27 cellular contexts compared by ENCODE assay signal in the genomic region with DNA sequence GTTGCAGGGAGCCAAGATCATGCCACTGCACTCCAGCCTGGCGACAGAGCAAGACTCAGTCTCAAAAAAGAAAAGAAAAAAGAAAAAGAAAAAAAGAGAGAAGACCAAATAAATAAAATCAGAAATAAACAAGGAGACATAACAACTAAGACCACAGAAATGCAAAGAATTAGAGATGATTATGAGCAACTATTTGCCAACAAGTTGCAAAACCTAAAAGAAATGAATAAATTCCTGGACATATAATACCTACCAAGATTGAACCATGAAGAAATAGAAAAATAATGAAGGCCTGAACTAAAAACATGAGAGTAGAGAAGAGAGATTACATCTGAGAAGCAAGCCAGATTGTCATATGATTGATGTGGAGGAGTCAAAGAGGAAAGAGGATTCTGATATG.
"Had no signal": no experiment of that assay in that cellular context is flagged by ENCODE, and none has a peak within 500 bp of the region (broad histone marks: within the 10 kb centered on the region; RNA-seq: fewer than 3 reads in every experiment).

No MANE protein-coding gene starts in this region.

- H3K27ac ChIP-seq: brain microvascular endothelial cell, coronary artery, dorsolateral prefrontal cortex, foreskin keratinocyte, gastrocnemius medialis, heart left ventricle had no signal

- ATAC-seq: activated CD4-positive, alpha-beta T cell treated with anti-CD3 and anti-CD28 coated beads for 36 hours; activated CD8-positive, alpha-beta memory T cell treated with anti-CD3 and anti-CD28 coated beads, Interleukin-2, amount 10 ng/mL, durations not matched to agents 7 days and 5 days; activated CD8-positive, alpha-beta T cell treated with anti-CD3 and anti-CD28 coated beads, Interleukin-2, amount 10 ng/mL, durations not matched to agents 7 days and 5 days; activated naive CD8-positive, alpha-beta T cell treated with anti-CD3 and anti-CD28 coated beads, Interleukin-2, amount 50 U/mL, for 24 hours; esophagus mucosa; foreskin keratinocyte; gastrocnemius medialis; heart left ventricle had no signal

- H3K27me3 ChIP-seq: brain microvascular endothelial cell, dorsolateral prefrontal cortex, foreskin keratinocyte, gastrocnemius medialis, heart left ventricle had no signal

- H3K36me3 ChIP-seq: brain microvascular endothelial cell, gastrocnemius medialis, heart left ventricle had no signal

- H3K4me3 ChIP-seq: coronary artery, dorsolateral prefrontal cortex, gastrocnemius medialis, heart left ventricle had no signal

- H3K4me1 ChIP-seq: gastrocnemius medialis had no signal

- H3K9me3 ChIP-seq: gastrocnemius medialis, heart left ventricle had no signal

- DNase-seq: activated CD4-positive, alpha-beta memory T cell treated with anti-CD3 and anti-CD28 coated beads for 36 hours; activated CD4-positive, alpha-beta T cell treated with anti-CD3 and anti-CD28 coated beads for 36 hours; activated CD4-positive, alpha-beta T cell treated with anti-CD3 and anti-CD28 coated beads, Interleukin-2, amount 10 ng/mL, durations not matched to agents 24 days and 14 days; activated CD4-positive, CD25-positive, alpha-beta regulatory T cell; activated CD4-positive, CD25-positive, alpha-beta regulatory T cell treated with anti-CD3 and anti-CD28 coated beads, Interleukin-2, amount 50 U/mL, for 72 hours; activated CD8-positive, alpha-beta memory T cell treated with anti-CD3 and anti-CD28 coated beads, Interleukin-2, amount 10 ng/mL, durations not matched to agents 7 days and 5 days; activated CD8-positive, alpha-beta memory T cell treated with anti-CD3 and anti-CD28 coated beads, Interleukin-2, amount 50 U/mL, for 4 hours; activated CD8-positive, alpha-beta T cell treated with anti-CD3 and anti-CD28 coated beads, Interleukin-2, amount 10 ng/mL, durations not matched to agents 7 days and 5 days; activated effector memory CD4-positive, alpha-beta T cell treated with anti-CD3 and anti-CD28 coated beads, Interleukin-2, amount 50 U/mL, for 16 hours; activated naive CD4-positive, alpha-beta T cell treated with anti-CD3 and anti-CD28 coated beads for 36 hours; activated naive CD8-positive, alpha-beta T cell treated with anti-CD3 and anti-CD28 coated beads for 36 hours; activated naive CD8-positive, alpha-beta T cell treated with anti-CD3 and anti-CD28 coated beads, Interleukin-2, amount 50 U/mL, for 24 hours; activated T-cell treated with anti-CD3 and anti-CD28 coated beads, Interleukin-2, amount 50 U/mL, for 1 hour; activated T-cell treated with anti-CD3 and anti-CD28 coated beads, Interleukin-2, amount 50 U/mL, for 48 hours; amniotic stem cell; anterior cingulate cortex; brain microvascular endothelial cell; dorsolateral prefrontal cortex; effector memory CD4-positive, alpha-beta T cell; endodermal cell; foreskin keratinocyte; gastrocnemius medialis; glutamatergic neuron; heart left ventricle; T-helper 2 cell had no signal
